ENCODE assay signal across 2 cellular contexts in the genomic region with DNA sequence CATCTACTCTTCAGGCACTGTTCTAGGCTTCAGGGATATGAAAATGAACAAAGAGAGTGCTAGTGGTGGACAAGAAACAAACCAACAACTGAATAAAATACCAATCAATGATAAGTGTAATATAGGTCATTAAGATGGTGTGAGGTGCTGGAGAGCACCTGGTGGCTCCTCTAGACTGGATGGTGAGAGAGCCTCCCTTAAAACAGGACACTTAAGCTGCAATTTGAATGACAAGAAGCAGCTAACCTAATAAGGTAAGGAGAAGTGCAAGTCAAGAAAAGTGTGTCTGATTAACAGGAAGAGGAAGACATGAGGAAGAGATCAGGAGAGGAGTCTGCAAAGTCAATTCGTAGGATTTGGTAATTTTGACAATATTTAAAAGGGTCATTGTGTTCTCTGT.
TF ChIP-seq lines count a peak whose summit lies in the region.

No MANE protein-coding gene starts in this region.

TF ChIP-seq in H1, 55 proteins besides CTCF, POLR2A, EP300 and RAD21:
- TF ChIP-seq MAFK (IDR thresholded peaks at IDR 0.05; ENCODE audit: low read depth, low read length) (no peak), KDM5A (IDR thresholded peaks at IDR 0.05; ENCODE audit: low read length) (no peak)

TF ChIP-seq in neural cell, 6 proteins besides CTCF, POLR2A, EP300 and RAD21:
- no peak for TF ChIP-seq EZH2 (IDR thresholded peaks at IDR 0.05; ENCODE audit: borderline replicate concordance, insufficient read depth, low read length, poor library complexity, severe bottlenecking)
- no peak for TF ChIP-seq SMC3 (conservative IDR thresholded peaks at IDR 0.05; ENCODE audit: poor library complexity)
- no peak for TF ChIP-seq POLR2AphosphoS5 (IDR thresholded peaks at IDR 0.05)
- no peak for TF ChIP-seq MXI1 (conservative IDR thresholded peaks at IDR 0.05; ENCODE audit: poor library complexity, severe bottlenecking)
- no peak for TF ChIP-seq TAF1 (IDR thresholded peaks at IDR 0.05; ENCODE audit: low read depth)
- TF ChIP-seq, protein P1, sequence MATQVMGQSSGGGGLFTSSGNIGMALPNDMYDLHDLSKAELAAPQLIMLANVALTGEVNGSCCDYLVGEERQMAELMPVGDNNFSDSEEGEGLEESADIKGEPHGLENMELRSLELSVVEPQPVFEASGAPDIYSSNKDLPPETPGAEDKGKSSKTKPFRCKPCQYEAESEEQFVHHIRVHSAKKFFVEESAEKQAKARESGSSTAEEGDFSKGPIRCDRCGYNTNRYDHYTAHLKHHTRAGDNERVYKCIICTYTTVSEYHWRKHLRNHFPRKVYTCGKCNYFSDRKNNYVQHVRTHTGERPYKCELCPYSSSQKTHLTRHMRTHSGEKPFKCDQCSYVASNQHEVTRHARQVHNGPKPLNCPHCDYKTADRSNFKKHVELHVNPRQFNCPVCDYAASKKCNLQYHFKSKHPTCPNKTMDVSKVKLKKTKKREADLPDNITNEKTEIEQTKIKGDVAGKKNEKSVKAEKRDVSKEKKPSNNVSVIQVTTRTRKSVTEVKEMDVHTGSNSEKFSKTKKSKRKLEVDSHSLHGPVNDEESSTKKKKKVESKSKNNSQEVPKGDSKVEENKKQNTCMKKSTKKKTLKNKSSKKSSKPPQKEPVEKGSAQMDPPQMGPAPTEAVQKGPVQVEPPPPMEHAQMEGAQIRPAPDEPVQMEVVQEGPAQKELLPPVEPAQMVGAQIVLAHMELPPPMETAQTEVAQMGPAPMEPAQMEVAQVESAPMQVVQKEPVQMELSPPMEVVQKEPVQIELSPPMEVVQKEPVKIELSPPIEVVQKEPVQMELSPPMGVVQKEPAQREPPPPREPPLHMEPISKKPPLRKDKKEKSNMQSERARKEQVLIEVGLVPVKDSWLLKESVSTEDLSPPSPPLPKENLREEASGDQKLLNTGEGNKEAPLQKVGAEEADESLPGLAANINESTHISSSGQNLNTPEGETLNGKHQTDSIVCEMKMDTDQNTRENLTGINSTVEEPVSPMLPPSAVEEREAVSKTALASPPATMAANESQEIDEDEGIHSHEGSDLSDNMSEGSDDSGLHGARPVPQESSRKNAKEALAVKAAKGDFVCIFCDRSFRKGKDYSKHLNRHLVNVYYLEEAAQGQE (IDR thresholded peaks at IDR 0.05; ENCODE audit: borderline replicate concordance): no peak
